ENCODE assay signal across 19 cellular contexts in genomic region chr9:69857131-69857530, GRCh38. TPM values are rescaled to one million over a fixed set of nuclear protein-coding genes. Genes with fewer than 3 reads are reported as not detected.
DNase-seq lines count a peak whose midpoint lies in the region; ATAC-seq, FAIRE-seq and TF ChIP-seq lines count a peak whose summit lies in the region.
"Had no signal": no experiment of that assay in that cellular context is flagged by ENCODE, and none has a peak within 500 bp of the region (broad histone marks: within the 10 kb centered on the region; RNA-seq: fewer than 3 reads in every experiment).

No MANE protein-coding gene starts in this region.

- ATAC-seq in HepG2 (no peak), left lobe of liver (no peak)
- ATAC-seq: activated naive CD8-positive, alpha-beta T cell treated with anti-CD3 and anti-CD28 coated beads, Interleukin-2, amount 50 U/mL, for 24 hours; stimulated activated naive CD8-positive, alpha-beta T cell treated with anti-CD3 and anti-CD28 coated beads, Interleukin-15, amount 100 ng/mL, for 72 hours had no signal

- CTCF ChIA-PET in HepG2 (lab: Yijun Ruan, JAX; ENCODE audit: low intra/inter-chr PET ratio, low total read pairs), result no interaction called here

- no peaks in the 10 kb centered on the region for H3K36me3 ChIP-seq in HepG2 (replicated peaks in 1 of 2; ENCODE audit: control insufficient read depth in 1 of 2, insufficient read depth in 2 of 2, low read length in 2 of 2)
- H3K36me3 ChIP-seq: HAP-1, neutrophil had no signal

- no peaks in the 10 kb centered on the region for H3K4me1 ChIP-seq in HepG2 (ENCODE audit: insufficient read depth, low read length)
- H3K4me1 ChIP-seq: HAP-1 had no signal

- no TSS peak for BruUV-seq in HepG2 (replicated peaks; lab: Mats Ljungman, UMichigan)

- in situ Hi-C loops in HepG2 (cut with HindIII; ENCODE audit: extremely low pct_ligation_motif_present, low pct_unique_long_range_greater_than_20kb), result no loop called here

- 0% methylated on average over 1 of the region's 1 CpG for WGBS in HepG2 (ENCODE audit: low lambda C conversion rate)

- no peaks in the 10 kb centered on the region for H3K79me2 ChIP-seq in HepG2 (ENCODE audit: insufficient read depth, low read length)

- H3K27ac ChIP-seq in HepG2 (ENCODE audit: extremely low read length, insufficient read depth, low read length), result no peak overlapping the region
- H3K27ac ChIP-seq: neutrophil had no signal

- DNase-seq in AG08395 (ENCODE audit: low spot score), result peak; percentile 71
- peak; percentile 6 for DNase-seq in HTR-8/SVneo (ENCODE audit: insufficient read length, low spot score)
- peak; percentile 68 for DNase-seq in astrocyte of the hippocampus (ENCODE audit: low read depth, low spot score)
- peak; percentile 74 for DNase-seq in foreskin melanocyte
- no peak for DNase-seq in HepG2 (ENCODE audit: low spot score)
- DNase-seq in GM19238 (ENCODE audit: insufficient read length, low spot score), result no peak
- no peak for DNase-seq in NAMALWA (ENCODE audit: low spot score)
- DNase-seq in left lobe of liver (ENCODE audit: low spot score), result no peak
- DNase-seq: activated CD4-positive, alpha-beta T cell treated with anti-CD3 and anti-CD28 coated beads, Interleukin-2, amount 50 U/mL, for 1 hour; activated naive CD8-positive, alpha-beta T cell treated with anti-CD3 and anti-CD28 coated beads, Interleukin-2, amount 50 U/mL, for 24 hours; activated T-cell treated with anti-CD3 and anti-CD28 coated beads, Interleukin-2, amount 50 U/mL, for 24 hours; cortex of kidney; Karpas-422; NCI-H1930; stimulated activated naive CD8-positive, alpha-beta T cell treated with anti-CD3 and anti-CD28 coated beads, Interleukin-15, amount 100 ng/mL, for 72 hours had no signal

- H2AFZ ChIP-seq in HepG2 (ENCODE audit: low read length), result no peak overlapping the region

- no peak overlapping the region for H3K4me2 ChIP-seq in HepG2 (ENCODE audit: low read depth, low read length)
- H3K4me2 ChIP-seq: smooth muscle cell had no signal

- H3K27me3 ChIP-seq in HepG2 (ENCODE audit: control insufficient read depth in 1 of 2, insufficient read depth in 2 of 2, low read length in 2 of 2), result no peaks in the 10 kb centered on the region
- H3K27me3 ChIP-seq: neutrophil had no signal

- H3K4me3 ChIP-seq in HepG2 (replicated peaks in 1 of 3; ENCODE audit: insufficient read depth in 1 of 3, low read depth in 2 of 3, low read length in 3 of 3), result no peak overlapping the region
- H3K4me3 ChIP-seq: HAP-1, smooth muscle cell had no signal

- TF ChIP-seq RAD21 in HepG2 (CRISPR knock-in tag; IDR thresholded peaks at IDR 0.05), result no peak

- no peak for TF ChIP-seq POLR2A in HepG2 (IDR thresholded peaks at IDR 0.05; ENCODE audit: insufficient read depth in 1 of 2, low read depth in 2 of 2, low read length in 2 of 2)

- no peaks in the 10 kb centered on the region for H4K20me1 ChIP-seq in HepG2 (ENCODE audit: insufficient read depth, low read length)

- FAIRE-seq in HTR-8/SVneo (lab: Jason Lieb, UNC) (peak; percentile 48), HepG2 (lab: Jason Lieb, UNC) (no peak)

- intact Hi-C loops in HepG2 (cut with micrococcal nuclease; ENCODE audit: unreplicated experiment), result no loop called here

- TF ChIP-seq EP300 in HepG2 (IDR thresholded peaks at IDR 0.05; ENCODE audit: low read depth in 2 of 2, low read length in 2 of 2) (no peak), HepG2 (CRISPR knock-in tag; IDR thresholded peaks at IDR 0.05; ENCODE audit: borderline replicate concordance) (no peak)

- no peaks in the 10 kb centered on the region for H3K9me3 ChIP-seq in HepG2 (ENCODE audit: low read length)
- H3K9me3 ChIP-seq: neutrophil had no signal

- no peak for TF ChIP-seq CTCF in HepG2 (CRISPR knock-in tag; IDR thresholded peaks at IDR 0.05)

- POLR2A ChIA-PET in HepG2 (lab: Yijun Ruan, JAX), result no interaction called here

- H3K9ac ChIP-seq in HepG2 (ENCODE audit: insufficient read depth, low read depth, low read length), result no peak overlapping the region

TF ChIP-seq in HepG2, 621 proteins besides CTCF, POLR2A, EP300 and RAD21:
- no peak for TF ChIP-seq SKI (IDR thresholded peaks at IDR 0.05; ENCODE audit: partially characterized antibody)

RNA-seq across cellular contexts. Expression of gene CFAP95, which starts 36.5 kb away (rescaled TPM):
- total RNA-seq in HepG2 (2016; rRNA removed; fragmentation: Illumina TruSeq; extraction: Trizol), result not detected in 2 replicates
- total RNA-seq in HepG2 (2016; cell fraction: cytosol; rRNA removed; fragmentation: Illumina TruSeq; extraction: Trizol; ENCODE audit: low read depth), result not detected in 2 replicates
- not detected in 2 replicates for total RNA-seq in HepG2 (2016; cell fraction: insoluble cytoplasmic fraction; rRNA removed; fragmentation: Illumina TruSeq; extraction: Trizol)
- not detected in 2 replicates for total RNA-seq in HepG2 (2016; cell fraction: membrane; rRNA removed; fragmentation: Illumina TruSeq; extraction: Trizol)
- not detected in 2 replicates for total RNA-seq in HepG2 (2016; cell fraction: nucleus; rRNA removed; fragmentation: Illumina TruSeq; extraction: Trizol)
- polyA plus RNA-seq in HepG2 (2011; rRNA removed), result not detected in 2 replicates
- not detected in 2 replicates for polyA plus RNA-seq in HepG2 (2011; cell fraction: cytosol; rRNA removed)
- not detected in 2 replicates for polyA plus RNA-seq in HepG2 (2011; cell fraction: nucleus; rRNA removed)
- not detected in 2 replicates for polyA plus RNA-seq in HepG2 (2012)
- polyA plus RNA-seq in HepG2 (2016; cell fraction: cytosol; fragmentation: Illumina TruSeq; extraction: Trizol; ENCODE audit: low read depth), result not detected in 2 replicates
- not detected in 2 replicates for polyA plus RNA-seq in HepG2 (2016; cell fraction: insoluble cytoplasmic fraction; fragmentation: Illumina TruSeq; extraction: Trizol; ENCODE audit: low read depth)
- polyA plus RNA-seq in HepG2 (2016; cell fraction: membrane; fragmentation: Illumina TruSeq; extraction: Trizol; ENCODE audit: low read depth), result not detected in 2 replicates
- polyA plus RNA-seq in HepG2 (2016; cell fraction: nucleus; fragmentation: Illumina TruSeq; extraction: Trizol; ENCODE audit: insufficient read depth, low read depth), result not detected in 2 replicates
- polyA minus RNA-seq in HepG2 (2011; rRNA and poly(A)+ RNA removed; ENCODE audit: low replicate concordance), result not detected in 2 replicates
- not detected in 2 replicates for polyA minus RNA-seq in HepG2 (2011; cell fraction: cytosol; rRNA and poly(A)+ RNA removed)
- polyA minus RNA-seq in HepG2 (2011; cell fraction: nucleus; rRNA and poly(A)+ RNA removed), result not detected in 2 replicates
- total RNA-seq in left lobe of liver, result not detected
- total RNA-seq: mesenteric fat pad, smooth muscle cell had no signal
- polyA plus RNA-seq: smooth muscle cell had no signal

Comparison
In these comparisons a context has a peak if more than half of its experiments do, and no peak if none do; other contexts are left out.
1. DNase-seq: peak in AG08395 (single experiment), HTR-8/SVneo (single experiment), astrocyte of the hippocampus (single experiment) and foreskin melanocyte (single experiment); none in HepG2 (single experiment), GM19238 (single experiment), NAMALWA (single experiment) and left lobe of liver (single experiment).